Comparison of ENCODE assay signal across 21 cellular contexts in the genomic region with DNA sequence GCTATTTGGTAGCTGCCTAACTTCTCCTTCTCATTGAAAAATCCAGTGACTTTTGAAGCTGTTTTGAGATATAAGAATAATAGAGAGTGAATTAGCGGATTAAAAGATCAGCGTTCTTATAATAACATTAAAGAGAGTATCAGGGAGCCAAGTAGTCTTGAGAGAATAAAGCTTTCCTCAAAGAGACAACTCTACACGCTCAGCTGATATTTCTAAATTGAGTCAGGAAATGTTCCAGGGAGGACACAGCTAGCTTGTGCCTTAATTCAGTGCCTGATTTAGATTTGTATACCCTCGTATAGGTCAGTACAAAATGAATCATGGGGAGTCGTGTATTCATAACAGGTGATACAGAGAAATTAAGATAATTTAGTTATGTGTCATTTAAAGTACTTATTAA.
DNase-seq lines count a peak whose midpoint lies in the region; ATAC-seq and TF ChIP-seq lines count a peak whose summit lies in the region.
"Had no signal": no experiment of that assay in that cellular context is flagged by ENCODE, and none has a peak within 500 bp of the region (broad histone marks: within the 10 kb centered on the region; RNA-seq: fewer than 3 reads in every experiment).

No MANE protein-coding gene starts in this region.

- no peak for ATAC-seq in HG02840 (IDR thresholded peaks at IDR 0.05; ENCODE audit: low FRiP score, unreplicated experiment)
- ATAC-seq: GM12878, HCT116, T-helper 17 cell had no signal

- H3K9me3 ChIP-seq in ectodermal cell (ENCODE audit: control insufficient read depth, low read length), result no peaks in the 10 kb centered on the region
- H3K9me3 ChIP-seq: BE2C had no signal

- H3K4me1 Mint-ChIP-seq in neural crest cell, result peaks cover 82% of the 10 kb centered on the region
- H3K4me1 Mint-ChIP-seq: activated B cell treated with CpG ODN at 0.5 μM for 24 hours had no signal

- H3K36me3 Mint-ChIP-seq in neural crest cell (ENCODE audit: low read depth), result no peaks in the 10 kb centered on the region
- H3K36me3 Mint-ChIP-seq: activated naive CD8-positive, alpha-beta T cell had no signal

- H3K9me3 Mint-ChIP-seq in neural crest cell, result no peaks in the 10 kb centered on the region
- H3K9me3 Mint-ChIP-seq: activated B cell treated with CpG ODN at 0.5 μM for 24 hours had no signal

- H3K27ac ChIP-seq in ectodermal cell (ENCODE audit: insufficient read depth, low read depth, low read length, poor library complexity, severe bottlenecking), result peak overlapping the region; percentile 86
- H3K27ac ChIP-seq in temporal lobe (ENCODE audit: low read depth, low read length), result peak overlapping the region; percentile 98
- H3K27ac ChIP-seq: 22Rv1 had no signal

- WGBS in ectodermal cell, 2 experiments, result 74 to 83% methylated on average over 5 of the region's 5 CpGs

- DNase-seq in DMS53 (lab: John Stamatoyannopoulos, UW) (peak; percentile 13), DMS53 treated with DMSO at 0.1 percent for 48 hours (lab: John Stamatoyannopoulos, UW; ENCODE audit: unreplicated experiment) (no peak), neural crest cell (ENCODE audit: low read depth, low spot score) (no peak), NCI-H2029 (lab: John Stamatoyannopoulos, UW) (no peak), COLO829 (ENCODE audit: low spot score) (no peak)
- DNase-seq: activated B cell treated with CpG ODN at 0.5 μM for 24 hours; BE2C; GDM1; NCI-H1092; NCI-H2107; NCI-H526 treated with DMSO at 0.1 percent for 48 hours; stimulated activated CD4-positive, alpha-beta T cell treated with anti-CD3 and anti-CD28 coated beads, Interleukin-4, amount 100 ng/mL, for 24 hours; T-helper 17 cell had no signal

- peak overlapping the region; percentile 28 for H3K4me3 Mint-ChIP-seq in neural crest cell
- H3K4me3 Mint-ChIP-seq: activated B cell treated with CpG ODN at 0.5 μM for 24 hours; activated naive CD8-positive, alpha-beta T cell; T-helper 17 cell had no signal

- H3K27ac Mint-ChIP-seq in neural crest cell (ENCODE audit: unreplicated experiment), result peak overlapping the region; percentile 98
- H3K27ac Mint-ChIP-seq: activated B cell treated with CpG ODN at 0.5 μM for 24 hours; activated naive CD8-positive, alpha-beta T cell; T-helper 17 cell had no signal

- no peak for TF ChIP-seq CTCF in neural crest cell (conservative IDR thresholded peaks at IDR 0.05)

- H3K27me3 Mint-ChIP-seq in neural crest cell (ENCODE audit: low read depth), result no peaks in the 10 kb centered on the region

- peaks cover 58% of the 10 kb centered on the region for H3K4me1 ChIP-seq in ectodermal cell (ENCODE audit: control insufficient read depth, insufficient read depth, low read length)
- H3K4me1 ChIP-seq: BE2C had no signal

- no peaks in the 10 kb centered on the region for H3K27me3 ChIP-seq in ectodermal cell (ENCODE audit: control insufficient read depth, insufficient read depth, low read length, poor library complexity, severe bottlenecking)
- H3K27me3 ChIP-seq: BE2C had no signal

- H3K4me3 ChIP-seq in ectodermal cell (ENCODE audit: insufficient read depth, low read depth, low read length), result no peak overlapping the region
- H3K4me3 ChIP-seq: GM12878, K562 had no signal

- no peaks in the 10 kb centered on the region for H3K36me3 ChIP-seq in ectodermal cell (ENCODE audit: control insufficient read depth, insufficient read depth, low read length)
- H3K36me3 ChIP-seq: BE2C had no signal
